Comparison of ENCODE assay signal across 8 cellular contexts in genomic region chr2:127637725-127638252, GRCh38. TPM values are rescaled to one million over a fixed set of nuclear protein-coding genes. Genes with fewer than 3 reads are reported as not detected.
A peak's percentile ranks its signal among the peaks of the same experiment; 100 is the strongest.
DNase-seq lines count a peak whose midpoint lies in the region; ATAC-seq and TF ChIP-seq lines count a peak whose summit lies in the region.

No MANE protein-coding gene starts in this region.

- peak overlapping the region; percentile 17 for H3K4me3 ChIP-seq in left ventricle myocardium inferior
- no peak overlapping the region for H3K4me3 ChIP-seq in smooth muscle cell

- H3K79me2 ChIP-seq in smooth muscle cell (ENCODE audit: low read depth): no peaks in the 10 kb centered on the region

- TF ChIP-seq CTCF in activated CD8-positive, alpha-beta T cell treated with anti-CD3 and anti-CD28 coated beads for 36 hours (IDR thresholded peaks at IDR 0.05): no peak
- TF ChIP-seq CTCF in left ventricle myocardium inferior (IDR thresholded peaks at IDR 0.05; ENCODE audit: borderline replicate concordance): no peak
- no peak for TF ChIP-seq CTCF in smooth muscle cell (IDR thresholded peaks at IDR 0.05; ENCODE audit: borderline replicate concordance, insufficient read depth, poor library complexity, severe bottlenecking)

- H3K4me2 ChIP-seq in smooth muscle cell: peak overlapping the region; percentile 75

- H3K27ac ChIP-seq in left ventricle myocardium inferior (replicated peaks): peak overlapping the region; percentile 94
- H3K27ac ChIP-seq in smooth muscle cell (ENCODE audit: low read depth): peak overlapping the region; percentile 67

- H3K36me3 ChIP-seq in left ventricle myocardium inferior (peaks cover 36% of the 10 kb centered on the region), smooth muscle cell (ENCODE audit: low read depth) (no peaks in the 10 kb centered on the region)

- H3K27me3 ChIP-seq in left ventricle myocardium inferior (ENCODE audit: low read depth) (no peaks in the 10 kb centered on the region), smooth muscle cell (ENCODE audit: low read depth) (no peaks in the 10 kb centered on the region)

- 21% methylated on average over 8 of the region's 8 CpGs for WGBS in smooth muscle cell (ENCODE audit: low lambda C conversion rate)

- H3K4me1 ChIP-seq in left ventricle myocardium inferior (peaks cover 97% of the 10 kb centered on the region), smooth muscle cell (ENCODE audit: low read depth) (peaks cover 12% of the 10 kb centered on the region)

- peak overlapping the region in 1 of 2 donors; percentile 71 for H3K4me3 Mint-ChIP-seq in stimulated activated naive CD8-positive, alpha-beta T cell treated with anti-CD3 and anti-CD28 coated beads, Interleukin-15, amount 100 ng/mL, for 72 hours
- peak overlapping the region; percentile 15 for H3K4me3 Mint-ChIP-seq in activated CD8-positive, alpha-beta T cell treated with anti-CD3 and anti-CD28 coated beads for 36 hours

- H3K36me3 Mint-ChIP-seq in activated CD8-positive, alpha-beta T cell treated with anti-CD3 and anti-CD28 coated beads for 36 hours (ENCODE audit: low read depth): no peaks in the 10 kb centered on the region

- CTCF ChIA-PET in activated CD8-positive, alpha-beta T cell treated with anti-CD3 and anti-CD28 coated beads for 36 hours (lab: Charles Lee): interaction anchor here (1.5 to 5.9 kb wide), 3 partner anchors 12 to 46 kb away, joined by 3 to 39 read pairs (median 8); no protein-coding TSS in a partner anchor

- no peak for DNase-seq in stimulated activated naive CD8-positive, alpha-beta T cell treated with anti-CD3 and anti-CD28 coated beads, Interleukin-15, amount 100 ng/mL, for 72 hours
- DNase-seq in stimulated activated naive CD8-positive, alpha-beta T cell treated with anti-CD3 and anti-CD28 coated beads, Interleukin-15, Interleukin-2, amounts not matched to agents 100 U/mL and 50 U/mL, for 24 hours: no peak
- no peak for DNase-seq in activated CD8-positive, alpha-beta T cell treated with anti-CD3 and anti-CD28 coated beads for 36 hours
- DNase-seq in left ventricle myocardium inferior: no peak
- no peak for DNase-seq in smooth muscle cell (lab: John Stamatoyannopoulos, UW; ENCODE audit: unreplicated experiment)
- no peak for DNase-seq in NCI-H1048 (lab: John Stamatoyannopoulos, UW)
- DNase-seq in NCI-H446 (lab: John Stamatoyannopoulos, UW): no peak

- peak overlapping the region; percentile 82 to 89 for H3K27ac Mint-ChIP-seq in stimulated activated naive CD8-positive, alpha-beta T cell treated with anti-CD3 and anti-CD28 coated beads, Interleukin-15, amount 100 ng/mL, for 72 hours
- H3K27ac Mint-ChIP-seq in activated CD8-positive, alpha-beta T cell treated with anti-CD3 and anti-CD28 coated beads for 36 hours: peak overlapping the region; percentile 75

- no peak for ATAC-seq in stimulated activated naive CD8-positive, alpha-beta T cell treated with anti-CD3 and anti-CD28 coated beads, Interleukin-15, amount 100 ng/mL, for 72 hours
- no peak for ATAC-seq in stimulated activated naive CD8-positive, alpha-beta T cell treated with anti-CD3 and anti-CD28 coated beads, Interleukin-15, Interleukin-2, amounts not matched to agents 100 U/mL and 50 U/mL, for 24 hours
- ATAC-seq in activated CD8-positive, alpha-beta T cell treated with anti-CD3 and anti-CD28 coated beads for 36 hours: no peak
- no peak for ATAC-seq in HG03135 (IDR thresholded peaks at IDR 0.05; ENCODE audit: unreplicated experiment)

- no peaks in the 10 kb centered on the region for H3K9me3 Mint-ChIP-seq in stimulated activated naive CD8-positive, alpha-beta T cell treated with anti-CD3 and anti-CD28 coated beads, Interleukin-15, amount 100 ng/mL, for 72 hours
- no peaks in the 10 kb centered on the region for H3K9me3 Mint-ChIP-seq in activated CD8-positive, alpha-beta T cell treated with anti-CD3 and anti-CD28 coated beads for 36 hours

- intact Hi-C loops in activated CD8-positive, alpha-beta T cell treated with anti-CD3 and anti-CD28 coated beads for 36 hours (cut with micrococcal nuclease): no loop called here
- intact Hi-C loops in left ventricle myocardium inferior (cut with micrococcal nuclease): no loop called here

- POLR2A ChIA-PET in activated CD8-positive, alpha-beta T cell treated with anti-CD3 and anti-CD28 coated beads for 36 hours (lab: Charles Lee): interaction anchor here (1.1 to 1.4 kb wide), 2 partner anchors 9 to 46 kb away, joined by 3 read pairs; no protein-coding TSS in a partner anchor

- no peaks in the 10 kb centered on the region for H3K27me3 Mint-ChIP-seq in stimulated activated naive CD8-positive, alpha-beta T cell treated with anti-CD3 and anti-CD28 coated beads, Interleukin-15, amount 100 ng/mL, for 72 hours
- no peaks in the 10 kb centered on the region for H3K27me3 Mint-ChIP-seq in activated CD8-positive, alpha-beta T cell treated with anti-CD3 and anti-CD28 coated beads for 36 hours

- H2AFZ ChIP-seq in smooth muscle cell (ENCODE audit: low read depth): peak overlapping the region; percentile 12

- no peaks in the 10 kb centered on the region for H4K20me1 ChIP-seq in smooth muscle cell (ENCODE audit: low read depth)

- H3K9ac ChIP-seq in smooth muscle cell (ENCODE audit: low read depth): peak overlapping the region; percentile 55

- no peaks in the 10 kb centered on the region for H3F3A ChIP-seq in smooth muscle cell (ENCODE audit: low read depth)

- H3K9me3 ChIP-seq in left ventricle myocardium inferior (replicated peaks): no peaks in the 10 kb centered on the region
- H3K9me3 ChIP-seq in smooth muscle cell (replicated peaks; ENCODE audit: low read depth): no peaks in the 10 kb centered on the region

- H3K4me1 Mint-ChIP-seq in stimulated activated naive CD8-positive, alpha-beta T cell treated with anti-CD3 and anti-CD28 coated beads, Interleukin-15, amount 100 ng/mL, for 72 hours: peaks cover 95% of the 10 kb centered on the region
- peaks cover 63% of the 10 kb centered on the region for H3K4me1 Mint-ChIP-seq in activated CD8-positive, alpha-beta T cell treated with anti-CD3 and anti-CD28 coated beads for 36 hours (ENCODE audit: low read depth)

RNA-seq across cellular contexts. Expression of gene GPR17, which starts 8.2 kb away (rescaled TPM):
- total RNA-seq in activated CD8-positive, alpha-beta T cell treated with anti-CD3 and anti-CD28 coated beads for 36 hours: not detected
- total RNA-seq in left ventricle myocardium inferior (0.16 TPM), smooth muscle cell (not detected in 2 replicates)
- not detected in 2 replicates for polyA plus RNA-seq in smooth muscle cell

RNA-seq across cellular contexts. Expression of gene LIMS2, which starts 37.5 kb away (rescaled TPM):
- 10 to 100 TPM; 22.1 to 23.6 TPM for total RNA-seq in activated CD8-positive, alpha-beta T cell treated with anti-CD3 and anti-CD28 coated beads for 36 hours
- total RNA-seq in left ventricle myocardium inferior (173 TPM), smooth muscle cell (8.4 and 9.7 TPM in 2 replicates)
- 21.0 and 22.3 TPM in 2 replicates for polyA plus RNA-seq in smooth muscle cell
